ENCODE assay signal across 1 cellular context in genomic region chr1:45669379-45669778, GRCh38.
TF ChIP-seq lines count a peak whose summit lies in the region.

No MANE protein-coding gene starts in this region.

TF ChIP-seq in HepG2, 621 proteins besides CTCF, POLR2A, EP300 and RAD21:
- no peak for TF ChIP-seq MBD4 (IDR thresholded peaks at IDR 0.05; ENCODE audit: borderline replicate concordance, low read length)
- no peak for TF ChIP-seq ZNF773 (CRISPR knock-in tag; IDR thresholded peaks at IDR 0.05; ENCODE audit: borderline replicate concordance)
- no peak for TF ChIP-seq MLXIP (CRISPR knock-in tag; IDR thresholded peaks at IDR 0.05; ENCODE audit: borderline replicate concordance)
- no peak for TF ChIP-seq IKZF4 (CRISPR knock-in tag; IDR thresholded peaks at IDR 0.05; ENCODE audit: borderline replicate concordance, low read depth, not compliant biosample characterization)
- TF ChIP-seq E2F1 (CRISPR knock-in tag; IDR thresholded peaks at IDR 0.05) = no peak
- no peak for TF ChIP-seq NCOA5 (CRISPR knock-in tag; IDR thresholded peaks at IDR 0.05)
